16 cellular contexts compared by ENCODE assay signal in genomic region chr1:210882414-210883221, GRCh38.
DNase-seq lines count a peak whose midpoint lies in the region; ATAC-seq, FAIRE-seq and TF ChIP-seq lines count a peak whose summit lies in the region.
"Had no signal": no experiment of that assay in that cellular context is flagged by ENCODE, and none has a peak within 500 bp of the region (broad histone marks: within the 10 kb centered on the region; RNA-seq: fewer than 3 reads in every experiment).

No MANE protein-coding gene starts in this region.

- no peak for FAIRE-seq in small intestine (lab: Jason Lieb, UNC)

- H3K27me3 ChIP-seq in small intestine (ENCODE audit: control insufficient read depth in 2 of 2, insufficient read depth in 2 of 2, low read length in 2 of 2) (no peaks in the 10 kb centered on the region), esophagus squamous epithelium (peaks cover 0 to 3% (median 0%) of the 10 kb centered on the region in 4 donors)

- H3K27ac Mint-ChIP-seq in HFFc6, result peak overlapping the region; percentile 64
- H3K27ac Mint-ChIP-seq: CD8-positive, alpha-beta T cell had no signal

- DNase-seq in AG08395 (ENCODE audit: low spot score) (peak; percentile 25), HFFc6 (peak; percentile 48), kidney tubule cell (ENCODE audit: low spot score) (peak; percentile 98), small intestine (no peak), esophagus squamous epithelium (lab: John Stamatoyannopoulos, UW) (no peak), Right ventricle myocardium inferior (ENCODE audit: missing footprints) (no peak), GM19240 (ENCODE audit: insufficient read length, low spot score) (no peak)
- DNase-seq: activated CD8-positive, alpha-beta memory T cell treated with anti-CD3 and anti-CD28 coated beads, Interleukin-2, amount 50 U/mL, for 4 hours; CD8-positive, alpha-beta T cell; left lung; NCI-H1436 treated with DMSO at 0.1 percent for 48 hours; NK-92 treated with Interleukin-12 subunit alpha and Interleukin-12 subunit beta, amount 100 ng/mL, for 24 hours; stimulated activated CD4-positive, alpha-beta T cell treated with anti-CD3 and anti-CD28 coated beads, Interleukin-4, amount 100 ng/mL, for 24 hours; T-helper 9 cell had no signal

- WGBS in small intestine, 3 donors, result 70 to 72% (median 71%) methylated on average over 8 of the region's 8 CpGs
- 48 to 58% methylated on average over 8 of the region's 8 CpGs for WGBS in esophagus squamous epithelium, 2 donors

- H3K9me3 Mint-ChIP-seq in HFFc6, result no peaks in the 10 kb centered on the region

- H3K4me1 Mint-ChIP-seq in HFFc6 (ENCODE audit: low read depth), result peaks cover 27% of the 10 kb centered on the region
- H3K4me1 Mint-ChIP-seq: central memory CD8-positive, alpha-beta T cell had no signal

- intact Hi-C loops in esophagus squamous epithelium (cut with DNase I) (no loop called here), Right ventricle myocardium inferior (cut with DNase I) (no loop called here)

- no peak for ATAC-seq in Right ventricle myocardium inferior
- ATAC-seq: CD8-positive, alpha-beta T cell; left lung had no signal

- H3K36me3 ChIP-seq in small intestine (ENCODE audit: control insufficient read depth in 2 of 2, insufficient read depth in 2 of 2, low read length in 2 of 2) (no peaks in the 10 kb centered on the region), esophagus squamous epithelium (no peaks in the 10 kb centered on the region)
- H3K36me3 ChIP-seq: left lung had no signal

- peak overlapping the region; percentile 53 for H3K4me3 Mint-ChIP-seq in HFFc6
- H3K4me3 Mint-ChIP-seq: CD8-positive, alpha-beta T cell; central memory CD8-positive, alpha-beta T cell had no signal

- H3K27me3 Mint-ChIP-seq in HFFc6 (ENCODE audit: insufficient read depth), result peaks cover 26% of the 10 kb centered on the region

- no peak for TF ChIP-seq POLR2A in esophagus squamous epithelium (IDR thresholded peaks at IDR 0.05)

- no peaks in the 10 kb centered on the region for H3K4me1 ChIP-seq in small intestine (ENCODE audit: control insufficient read depth in 2 of 2, insufficient read depth in 1 of 2, low read depth in 1 of 2, low read length in 1 of 2)
- H3K4me1 ChIP-seq in esophagus squamous epithelium, result no peaks in the 10 kb centered on the region
- H3K4me1 ChIP-seq: left lung had no signal

- H3K4me3 ChIP-seq in small intestine (ENCODE audit: low read depth in 1 of 2, low read length in 2 of 2) (no peak overlapping the region), esophagus squamous epithelium (no peak overlapping the region)
- H3K4me3 ChIP-seq: left lung had no signal

- peak overlapping the region; percentile 70 for H3K27ac ChIP-seq in angular gyrus (ENCODE audit: low read depth, low read length)
- H3K27ac ChIP-seq in small intestine (ENCODE audit: low read depth in 1 of 2, low read length in 1 of 2), result no peak overlapping the region
- H3K27ac ChIP-seq in esophagus squamous epithelium, result no peak overlapping the region
- H3K27ac ChIP-seq: left lung had no signal

- no peak for TF ChIP-seq CTCF in HFFc6 (IDR thresholded peaks at IDR 0.05)
- no peak for TF ChIP-seq CTCF in esophagus squamous epithelium (IDR thresholded peaks at IDR 0.05)

- H3K9me3 ChIP-seq in small intestine (ENCODE audit: control insufficient read depth, low read depth) (no peaks in the 10 kb centered on the region), esophagus squamous epithelium (no peaks in the 10 kb centered on the region)
- H3K9me3 ChIP-seq: left lung had no signal

- no peaks in the 10 kb centered on the region for H3K36me3 Mint-ChIP-seq in HFFc6 (ENCODE audit: low read depth)
- H3K36me3 Mint-ChIP-seq: CD8-positive, alpha-beta T cell had no signal

Comparison
In these comparisons a context has a peak if more than half of its experiments do, and no peak if none do; other contexts are left out.
1. DNase-seq: peak in AG08395 (single experiment), HFFc6 (single experiment) and kidney tubule cell (single experiment); none in small intestine (single experiment), esophagus squamous epithelium (single experiment), Right ventricle myocardium inferior (single experiment) and GM19240 (single experiment).